1 cellular context compared by ENCODE assay signal in the genomic region with DNA sequence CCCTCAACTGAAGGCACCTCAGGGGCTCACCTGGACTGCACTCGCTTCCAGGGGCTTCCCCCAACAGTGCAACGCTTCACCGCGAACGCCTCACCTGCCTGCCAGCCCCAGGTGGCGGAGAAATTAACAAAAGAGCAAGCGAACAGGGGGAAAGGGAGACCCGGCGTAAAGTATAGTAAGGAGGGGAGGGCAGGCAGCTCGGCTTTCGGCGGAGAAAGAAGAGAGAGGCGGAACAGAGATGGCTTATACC.
TF ChIP-seq lines count a peak whose summit lies in the region.

No MANE protein-coding gene starts in this region.

TF ChIP-seq in GM23338, 12 proteins besides CTCF, POLR2A, EP300 and RAD21 (continued from another document):
- TF ChIP-seq ZNF462 (CRISPR knock-in tag; IDR thresholded peaks at IDR 0.05) (no peak), STAT1 (IDR thresholded peaks at IDR 0.05; ENCODE audit: unreplicated experiment) (no peak), ZNF331 (CRISPR knock-in tag; IDR thresholded peaks at IDR 0.05; ENCODE audit: low read depth) (no peak), CREB1 (CRISPR knock-in tag; IDR thresholded peaks at IDR 0.05; ENCODE audit: low read depth) (no peak)
- TF ChIP-seq, protein P1, sequence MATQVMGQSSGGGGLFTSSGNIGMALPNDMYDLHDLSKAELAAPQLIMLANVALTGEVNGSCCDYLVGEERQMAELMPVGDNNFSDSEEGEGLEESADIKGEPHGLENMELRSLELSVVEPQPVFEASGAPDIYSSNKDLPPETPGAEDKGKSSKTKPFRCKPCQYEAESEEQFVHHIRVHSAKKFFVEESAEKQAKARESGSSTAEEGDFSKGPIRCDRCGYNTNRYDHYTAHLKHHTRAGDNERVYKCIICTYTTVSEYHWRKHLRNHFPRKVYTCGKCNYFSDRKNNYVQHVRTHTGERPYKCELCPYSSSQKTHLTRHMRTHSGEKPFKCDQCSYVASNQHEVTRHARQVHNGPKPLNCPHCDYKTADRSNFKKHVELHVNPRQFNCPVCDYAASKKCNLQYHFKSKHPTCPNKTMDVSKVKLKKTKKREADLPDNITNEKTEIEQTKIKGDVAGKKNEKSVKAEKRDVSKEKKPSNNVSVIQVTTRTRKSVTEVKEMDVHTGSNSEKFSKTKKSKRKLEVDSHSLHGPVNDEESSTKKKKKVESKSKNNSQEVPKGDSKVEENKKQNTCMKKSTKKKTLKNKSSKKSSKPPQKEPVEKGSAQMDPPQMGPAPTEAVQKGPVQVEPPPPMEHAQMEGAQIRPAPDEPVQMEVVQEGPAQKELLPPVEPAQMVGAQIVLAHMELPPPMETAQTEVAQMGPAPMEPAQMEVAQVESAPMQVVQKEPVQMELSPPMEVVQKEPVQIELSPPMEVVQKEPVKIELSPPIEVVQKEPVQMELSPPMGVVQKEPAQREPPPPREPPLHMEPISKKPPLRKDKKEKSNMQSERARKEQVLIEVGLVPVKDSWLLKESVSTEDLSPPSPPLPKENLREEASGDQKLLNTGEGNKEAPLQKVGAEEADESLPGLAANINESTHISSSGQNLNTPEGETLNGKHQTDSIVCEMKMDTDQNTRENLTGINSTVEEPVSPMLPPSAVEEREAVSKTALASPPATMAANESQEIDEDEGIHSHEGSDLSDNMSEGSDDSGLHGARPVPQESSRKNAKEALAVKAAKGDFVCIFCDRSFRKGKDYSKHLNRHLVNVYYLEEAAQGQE (IDR thresholded peaks at IDR 0.05; ENCODE audit: unreplicated experiment), result no peak
